In genomic region chr1:21344098-21344749, GRCh38 we compare ENCODE assay signal across 10 cellular contexts. TPM values are rescaled to one million over a fixed set of nuclear protein-coding genes. Genes with fewer than 3 reads are reported as not detected.
DNase-seq lines count a peak whose midpoint lies in the region; ATAC-seq and TF ChIP-seq lines count a peak whose summit lies in the region.
"Had no signal": no experiment of that assay in that cellular context is flagged by ENCODE, and none has a peak within 500 bp of the region (broad histone marks: within the 10 kb centered on the region; RNA-seq: fewer than 3 reads in every experiment).

No MANE protein-coding gene starts in this region.

- H3K4me1 ChIP-seq in adrenal gland (replicated peaks in 1 of 2) (peaks cover 46 to 47% of the 10 kb centered on the region in 2 donors), tibial artery (peaks cover 0 to 57% (median 42%) of the 10 kb centered on the region in 4 donors)

- H3K4me3 Mint-ChIP-seq in activated T-cell treated with anti-CD3 and anti-CD28 coated beads, Interleukin-2, amount 50 U/mL, for 24 hours: peak overlapping the region; percentile 95

- ATAC-seq in GM21526 (IDR thresholded peaks at IDR 0.05; ENCODE audit: low FRiP score, unreplicated experiment) (no peak), GM21576 (IDR thresholded peaks at IDR 0.05; ENCODE audit: unreplicated experiment) (no peak)

- WGBS in adrenal gland, 4 donors: 17 to 30% (median 24%) methylated on average over 7 to 14 of the region's 14 CpGs
- WGBS in lower leg skin, 2 donors: 30 to 42% methylated on average over 12 to 14 of the region's 14 CpGs

- no peak for TF ChIP-seq CTCF in adrenal gland (IDR thresholded peaks at IDR 0.05)
- TF ChIP-seq CTCF in lower leg skin (IDR thresholded peaks at IDR 0.05): no peak
- TF ChIP-seq CTCF in tibial artery (IDR thresholded peaks at IDR 0.05): no peak

- peaks cover 55% of the 10 kb centered on the region for H3K36me3 Mint-ChIP-seq in activated T-cell treated with anti-CD3 and anti-CD28 coated beads, Interleukin-2, amount 50 U/mL, for 24 hours (ENCODE audit: low read depth)

- peaks cover 46% of the 10 kb centered on the region for H3K4me1 Mint-ChIP-seq in activated T-cell treated with anti-CD3 and anti-CD28 coated beads, Interleukin-2, amount 50 U/mL, for 24 hours (ENCODE audit: low read depth)

- H3K36me3 ChIP-seq in adrenal gland (replicated peaks in 1 of 2) (no peaks in the 10 kb centered on the region), tibial artery (peaks cover 0 to 13% (median 8%) of the 10 kb centered on the region in 3 donors)

- H3K27me3 ChIP-seq in adrenal gland (no peaks in the 10 kb centered on the region), tibial artery (no peaks in the 10 kb centered on the region)

- no peak for TF ChIP-seq POLR2A in adrenal gland (IDR thresholded peaks at IDR 0.05)
- TF ChIP-seq POLR2A in lower leg skin (IDR thresholded peaks at IDR 0.05): no peak

- peak overlapping the region; percentile 84 to 96 (median 94) for H3K27ac ChIP-seq in adrenal gland
- peak overlapping the region; percentile 95 to 96 for H3K27ac ChIP-seq in tibial artery

- peak overlapping the region; percentile 92 for H3K27ac Mint-ChIP-seq in activated T-cell treated with anti-CD3 and anti-CD28 coated beads, Interleukin-2, amount 50 U/mL, for 24 hours

- H3K9me3 Mint-ChIP-seq in activated T-cell treated with anti-CD3 and anti-CD28 coated beads, Interleukin-2, amount 50 U/mL, for 24 hours: no peaks in the 10 kb centered on the region

- no peak for DNase-seq in activated T-cell treated with anti-CD3 and anti-CD28 coated beads, Interleukin-2, amount 50 U/mL, for 24 hours
- DNase-seq in activated T-cell treated with anti-CD3 and anti-CD28 coated beads, Interleukin-2, amount 50 U/mL, for 48 hours: no peak
- DNase-seq in adrenal gland (peak in 3 of 7 donors; percentile 35 to 45 (median 39)), lower leg skin (ENCODE audit: low spot score in 2 of 2) (peak in 1 of 2 donors; percentile 89), tibial artery (peak in 1 of 2 donors; percentile 39), NCI-H1436 treated with DMSO at 0.1 percent for 48 hours (lab: John Stamatoyannopoulos, UW) (no peak)
- DNase-seq: GF-D8, NCI-H446 had no signal

- no peaks in the 10 kb centered on the region for H3K27me3 Mint-ChIP-seq in activated T-cell treated with anti-CD3 and anti-CD28 coated beads, Interleukin-2, amount 50 U/mL, for 24 hours

- intact Hi-C loops in adrenal gland (cut with DNase I) (loop anchor here in 1 of 2 donors (5.0 kb wide), 1 partner anchor 87 kb away; no protein-coding TSS in a partner anchor), lower leg skin (cut with DNase I; ENCODE audit: low total_unique reads) (no loop called here), tibial artery (cut with DNase I; ENCODE audit: low total_unique reads) (loop anchor here (2.0 kb wide), 1 partner anchor 91 kb away; no protein-coding TSS in a partner anchor)

- no peaks in the 10 kb centered on the region for H3K9me3 ChIP-seq in adrenal gland (replicated peaks in 1 of 3)
- H3K9me3 ChIP-seq in tibial artery: no peaks in the 10 kb centered on the region

- H3K4me3 ChIP-seq in adrenal gland (peak overlapping the region; percentile 40 to 96 (median 62)), lower leg skin (ENCODE audit: low read depth, poor library complexity, severe bottlenecking) (peak overlapping the region; percentile 66), tibial artery (peak overlapping the region; percentile 81 to 88)

RNA-seq across cellular contexts. Expression of gene ECE1, which starts 54.0 kb away (rescaled TPM):
- total RNA-seq in adrenal gland (100 to 1,000 TPM; 173 to 588 (median 259) TPM), lower leg skin (10 to 100 TPM; 37.1 to 68.9 (median 48.3) TPM)
- polyA plus RNA-seq in adrenal gland: 100 to 1,000 TPM; 150 to 327 (median 176) TPM
